Comparison of ENCODE assay signal across 10 cellular contexts in genomic region chr14:65502676-65503124, GRCh38.
DNase-seq lines count a peak whose midpoint lies in the region; ATAC-seq, FAIRE-seq and TF ChIP-seq lines count a peak whose summit lies in the region.
"Had no signal": no experiment of that assay in that cellular context is flagged by ENCODE, and none has a peak within 500 bp of the region (broad histone marks: within the 10 kb centered on the region; RNA-seq: fewer than 3 reads in every experiment).

No MANE protein-coding gene starts in this region.

- BruUV-seq in PC-9 (replicated peaks; lab: Mats Ljungman, UMichigan), result no TSS peak

- CTCF ChIA-PET in PC-9 (lab: Charles Lee), result no interaction called here
- CTCF ChIA-PET in activated CD4-positive, alpha-beta memory T cell treated with anti-CD3 and anti-CD28 coated beads, Interleukin-2, amount 10 ng/mL, durations not matched to agents 7 days and 5 days (lab: Charles Lee), result interaction anchor here (1.7 to 1.9 kb wide), 2 partner anchors 13 to 88 kb away, joined by 4 to 5 read pairs; no protein-coding TSS in a partner anchor

- H3K27ac ChIP-seq in PC-9, result peak overlapping the region; percentile 27
- H3K27ac ChIP-seq in upper lobe of left lung, result no peak overlapping the region

- no peaks in the 10 kb centered on the region for H3K9me2 ChIP-seq in PC-9 (ENCODE audit: insufficient read depth)

- H3K36me3 Mint-ChIP-seq in mesothelial cell of epicardium, result peaks cover 7% of the 10 kb centered on the region
- H3K36me3 Mint-ChIP-seq in activated CD4-positive, alpha-beta memory T cell treated with anti-CD3 and anti-CD28 coated beads, Interleukin-2, amount 10 ng/mL, durations not matched to agents 7 days and 5 days (ENCODE audit: low read depth), result peaks cover 31% of the 10 kb centered on the region

- no peak overlapping the region for H2AFZ ChIP-seq in PC-9

- DNase-seq in GM12892 (ENCODE audit: insufficient read length), result no peak
- peak; percentile 8 to 45 for DNase-seq in PC-9
- peak; percentile 12 for DNase-seq in hepatic stellate cell (ENCODE audit: low spot score)
- no peak for DNase-seq in upper lobe of left lung
- DNase-seq in mesothelial cell of epicardium (ENCODE audit: low spot score in 2 of 2, unreplicated experiment in 2 of 2), result no peak
- no peak for DNase-seq in activated CD4-positive, alpha-beta memory T cell treated with anti-CD3 and anti-CD28 coated beads, Interleukin-2, amount 10 ng/mL, durations not matched to agents 7 days and 5 days
- no peak for DNase-seq in GM19240 (ENCODE audit: insufficient read length, low spot score)
- DNase-seq: activated CD4-positive, alpha-beta memory T cell treated with anti-CD3 and anti-CD28 coated beads for 36 hours; naive B cell had no signal

- intact Hi-C loops in PC-9 (cut with micrococcal nuclease; ENCODE audit: unreplicated experiment), result no loop called here

- no peaks in the 10 kb centered on the region for H3K27me3 Mint-ChIP-seq in mesothelial cell of epicardium (ENCODE audit: low read depth)
- no peaks in the 10 kb centered on the region for H3K27me3 Mint-ChIP-seq in activated CD4-positive, alpha-beta memory T cell treated with anti-CD3 and anti-CD28 coated beads, Interleukin-2, amount 10 ng/mL, durations not matched to agents 7 days and 5 days
- H3K27me3 Mint-ChIP-seq: activated CD4-positive, alpha-beta memory T cell treated with anti-CD3 and anti-CD28 coated beads for 36 hours; naive B cell had no signal

- TF ChIP-seq CTCF in PC-9 (conservative IDR thresholded peaks at IDR 0.05) (no peak), upper lobe of left lung (IDR thresholded peaks at IDR 0.05) (no peak), mesothelial cell of epicardium (IDR thresholded peaks at IDR 0.05; ENCODE audit: unreplicated experiment) (no peak)

- WGBS in upper lobe of left lung, 2 donors, result 55 to 66% methylated on average over 1 of the region's 1 CpG

- POLR2A ChIA-PET in PC-9 (lab: Charles Lee; ENCODE audit: unreplicated experiment), result no interaction called here
- POLR2A ChIA-PET in activated CD4-positive, alpha-beta memory T cell treated with anti-CD3 and anti-CD28 coated beads, Interleukin-2, amount 10 ng/mL, durations not matched to agents 7 days and 5 days (lab: Charles Lee), result interaction anchor here (1.0 kb wide), 1 partner anchor 8 kb away, joined by 3 read pairs; no protein-coding TSS in a partner anchor

- TF ChIP-seq POLR2A in GM12892 (IDR thresholded peaks at IDR 0.05; ENCODE audit: low read depth, low read length), result no peak
- no peak for TF ChIP-seq POLR2A in upper lobe of left lung (IDR thresholded peaks at IDR 0.05)

- peaks cover 97% of the 10 kb centered on the region for H3K79me2 ChIP-seq in PC-9 (ENCODE audit: low read depth)

- no peak overlapping the region for H3K27ac Mint-ChIP-seq in mesothelial cell of epicardium
- H3K27ac Mint-ChIP-seq in activated CD4-positive, alpha-beta memory T cell treated with anti-CD3 and anti-CD28 coated beads, Interleukin-2, amount 10 ng/mL, durations not matched to agents 7 days and 5 days, result no peak overlapping the region
- H3K27ac Mint-ChIP-seq: activated CD4-positive, alpha-beta memory T cell treated with anti-CD3 and anti-CD28 coated beads for 36 hours had no signal

- no peak for TF ChIP-seq EP300 in upper lobe of left lung (IDR thresholded peaks at IDR 0.05)

- H4K20me1 ChIP-seq in PC-9 (ENCODE audit: insufficient read depth), result peaks cover 51% of the 10 kb centered on the region

- no peak overlapping the region for H3K4me3 ChIP-seq in PC-9
- H3K4me3 ChIP-seq in upper lobe of left lung, result no peak overlapping the region

- H3F3A ChIP-seq in PC-9 (ENCODE audit: insufficient read depth, low read depth), result peaks cover 53% of the 10 kb centered on the region

- ATAC-seq in HG02623 (IDR thresholded peaks at IDR 0.05; ENCODE audit: unreplicated experiment), result peak; percentile 49
- no peak for ATAC-seq in upper lobe of left lung (ENCODE audit: low FRiP score in 2 of 2)

- H3K9me3 ChIP-seq in PC-9 (ENCODE audit: insufficient read depth, low read depth) (no peaks in the 10 kb centered on the region; the same call in 1 of the 2 replicates), upper lobe of left lung (no peaks in the 10 kb centered on the region)

- FAIRE-seq in GM12892 (lab: Jason Lieb, UNC), result peak; percentile 36

- no peak overlapping the region for H3K4me3 Mint-ChIP-seq in mesothelial cell of epicardium
- H3K4me3 Mint-ChIP-seq in activated CD4-positive, alpha-beta memory T cell treated with anti-CD3 and anti-CD28 coated beads, Interleukin-2, amount 10 ng/mL, durations not matched to agents 7 days and 5 days, result no peak overlapping the region
- H3K4me3 Mint-ChIP-seq: activated CD4-positive, alpha-beta memory T cell treated with anti-CD3 and anti-CD28 coated beads for 36 hours had no signal

- H3K36me3 ChIP-seq in PC-9 (ENCODE audit: low read depth), result 0 out of 2 replicates have a peak, but pooled peaks cover 6% of the 10 kb centered on the region
- no peaks in the 10 kb centered on the region for H3K36me3 ChIP-seq in upper lobe of left lung

- peaks cover 23% of the 10 kb centered on the region for H3K4me1 Mint-ChIP-seq in mesothelial cell of epicardium
- peaks cover 26% of the 10 kb centered on the region for H3K4me1 Mint-ChIP-seq in activated CD4-positive, alpha-beta memory T cell treated with anti-CD3 and anti-CD28 coated beads, Interleukin-2, amount 10 ng/mL, durations not matched to agents 7 days and 5 days

- no peaks in the 10 kb centered on the region for H3K27me3 ChIP-seq in PC-9 (ENCODE audit: insufficient read depth, low read depth)
- no peaks in the 10 kb centered on the region for H3K27me3 ChIP-seq in upper lobe of left lung

- H3K4me2 ChIP-seq in PC-9, result no peak overlapping the region

- H3K4me1 ChIP-seq in PC-9 (replicated peaks; ENCODE audit: insufficient read depth) (no peaks in the 10 kb centered on the region; the same call in 1 of the 2 replicates), upper lobe of left lung (no peaks in the 10 kb centered on the region)

- H3K9me3 Mint-ChIP-seq in mesothelial cell of epicardium, result peaks cover 7% of the 10 kb centered on the region
- no peaks in the 10 kb centered on the region for H3K9me3 Mint-ChIP-seq in activated CD4-positive, alpha-beta memory T cell treated with anti-CD3 and anti-CD28 coated beads, Interleukin-2, amount 10 ng/mL, durations not matched to agents 7 days and 5 days
- H3K9me3 Mint-ChIP-seq: activated CD4-positive, alpha-beta memory T cell treated with anti-CD3 and anti-CD28 coated beads for 36 hours had no signal

Comparison
In these comparisons a context has a peak if more than half of its experiments do, and no peak if none do; other contexts are left out.
1. DNase-seq: peak in PC-9 (2 of 2) and hepatic stellate cell (single experiment); none in GM12892 (single experiment), upper lobe of left lung (0 of 2), mesothelial cell of epicardium (0 of 2), activated CD4-positive, alpha-beta memory T cell treated with anti-CD3 and anti-CD28 coated beads, Interleukin-2, amount 10 ng/mL, durations not matched to agents 7 days and 5 days (single experiment) and GM19240 (single experiment).